Comparison of ENCODE assay signal across 1 cellular context in genomic region chr1:22210176-22210575, GRCh38.
TF ChIP-seq lines count a peak whose summit lies in the region.

No MANE protein-coding gene starts in this region.

TF ChIP-seq in GM23338, 12 proteins besides CTCF, POLR2A, EP300 and RAD21 (continued from another document):
- no peak for TF ChIP-seq POLR2AphosphoS5 (IDR thresholded peaks at IDR 0.05; ENCODE audit: low read depth)
- TF ChIP-seq ZNF114 (CRISPR knock-in tag; IDR thresholded peaks at IDR 0.05), result no peak
- no peak for TF ChIP-seq ZNF462 (CRISPR knock-in tag; IDR thresholded peaks at IDR 0.05)
- TF ChIP-seq ZNF331 (CRISPR knock-in tag; IDR thresholded peaks at IDR 0.05; ENCODE audit: low read depth), result no peak
- no peak for TF ChIP-seq STAT1 (IDR thresholded peaks at IDR 0.05; ENCODE audit: unreplicated experiment)
- no peak for TF ChIP-seq EZH2 (IDR thresholded peaks at IDR 0.05; ENCODE audit: low read depth, unreplicated experiment)
- no peak for TF ChIP-seq EZH2phosphoT487 (IDR thresholded peaks at IDR 0.05; ENCODE audit: unreplicated experiment)
- no peak for TF ChIP-seq ETS1 (IDR thresholded peaks at IDR 0.05)
- TF ChIP-seq NANOG (IDR thresholded peaks at IDR 0.05; ENCODE audit: borderline replicate concordance), result no peak
